In the genomic region with DNA sequence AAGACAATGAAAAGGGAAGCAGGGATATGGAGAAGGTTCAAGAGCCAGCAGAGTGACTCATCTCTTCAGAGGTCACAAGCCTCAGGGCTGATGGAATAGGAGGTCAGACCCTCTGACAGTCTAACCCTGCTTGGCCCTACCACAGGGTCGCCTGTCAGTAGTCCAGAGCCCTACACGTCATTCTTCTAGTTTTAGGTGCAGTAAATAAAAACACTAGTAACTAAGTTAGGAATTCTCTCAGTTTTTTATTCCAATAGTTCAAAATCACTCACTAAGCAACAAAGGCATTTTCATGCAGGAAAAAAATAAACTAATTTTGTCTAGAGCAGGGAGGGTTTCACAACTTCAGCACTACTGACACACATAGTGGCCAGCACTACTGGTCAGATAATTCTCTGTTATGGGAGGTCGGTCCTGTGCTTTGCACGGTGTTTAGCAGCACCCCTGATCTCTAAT, we compare ENCODE assay signal across 2 cellular contexts.
TF ChIP-seq lines count a peak whose summit lies in the region.

No MANE protein-coding gene starts in this region.

TF ChIP-seq in K562, 482 proteins besides CTCF, POLR2A, EP300 and RAD21:
- TF ChIP-seq, protein P1, sequence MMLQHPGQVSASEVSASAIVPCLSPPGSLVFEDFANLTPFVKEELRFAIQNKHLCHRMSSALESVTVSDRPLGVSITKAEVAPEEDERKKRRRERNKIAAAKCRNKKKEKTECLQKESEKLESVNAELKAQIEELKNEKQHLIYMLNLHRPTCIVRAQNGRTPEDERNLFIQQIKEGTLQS (IDR thresholded peaks at IDR 0.05): peak; percentile 35; the same call in 1 of the 2 replicates
- TF ChIP-seq, protein P1 (CRISPR knock-in tag; conservative IDR thresholded peaks at IDR 0.05): no peak
- TF ChIP-seq, protein P2, sequence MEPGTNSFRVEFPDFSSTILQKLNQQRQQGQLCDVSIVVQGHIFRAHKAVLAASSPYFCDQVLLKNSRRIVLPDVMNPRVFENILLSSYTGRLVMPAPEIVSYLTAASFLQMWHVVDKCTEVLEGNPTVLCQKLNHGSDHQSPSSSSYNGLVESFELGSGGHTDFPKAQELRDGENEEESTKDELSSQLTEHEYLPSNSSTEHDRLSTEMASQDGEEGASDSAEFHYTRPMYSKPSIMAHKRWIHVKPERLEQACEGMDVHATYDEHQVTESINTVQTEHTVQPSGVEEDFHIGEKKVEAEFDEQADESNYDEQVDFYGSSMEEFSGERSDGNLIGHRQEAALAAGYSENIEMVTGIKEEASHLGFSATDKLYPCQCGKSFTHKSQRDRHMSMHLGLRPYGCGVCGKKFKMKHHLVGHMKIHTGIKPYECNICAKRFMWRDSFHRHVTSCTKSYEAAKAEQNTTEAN (CRISPR knock-in tag; IDR thresholded peaks at IDR 0.05): no peak

TF ChIP-seq in HEK293T, 16 proteins besides CTCF, POLR2A, EP300 and RAD21:
- no peak for TF ChIP-seq FOXK2 (IDR thresholded peaks at IDR 0.05)
- TF ChIP-seq, protein P3, sequence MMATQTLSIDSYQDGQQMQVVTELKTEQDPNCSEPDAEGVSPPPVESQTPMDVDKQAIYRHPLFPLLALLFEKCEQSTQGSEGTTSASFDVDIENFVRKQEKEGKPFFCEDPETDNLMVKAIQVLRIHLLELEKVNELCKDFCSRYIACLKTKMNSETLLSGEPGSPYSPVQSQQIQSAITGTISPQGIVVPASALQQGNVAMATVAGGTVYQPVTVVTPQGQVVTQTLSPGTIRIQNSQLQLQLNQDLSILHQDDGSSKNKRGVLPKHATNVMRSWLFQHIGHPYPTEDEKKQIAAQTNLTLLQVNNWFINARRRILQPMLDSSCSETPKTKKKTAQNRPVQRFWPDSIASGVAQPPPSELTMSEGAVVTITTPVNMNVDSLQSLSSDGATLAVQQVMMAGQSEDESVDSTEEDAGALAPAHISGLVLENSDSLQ (IDR thresholded peaks at IDR 0.05): no peak
- no peak for TF ChIP-seq NFRKB (IDR thresholded peaks at IDR 0.05)
- TF ChIP-seq LEF1 (IDR thresholded peaks at IDR 0.05; ENCODE audit: borderline replicate concordance): no peak
- no peak for TF ChIP-seq ZNF384 (IDR thresholded peaks at IDR 0.05)
- TF ChIP-seq CTBP1 (IDR thresholded peaks at IDR 0.05; ENCODE audit: borderline replicate concordance): no peak
- TF ChIP-seq ARNT (IDR thresholded peaks at IDR 0.05): no peak
- no peak for TF ChIP-seq SP1 (IDR thresholded peaks at IDR 0.05)
- TF ChIP-seq TARDBP (IDR thresholded peaks at IDR 0.05): no peak
- no peak for TF ChIP-seq HDGF (IDR thresholded peaks at IDR 0.05; ENCODE audit: borderline replicate concordance)
- no peak for TF ChIP-seq ELF4 (IDR thresholded peaks at IDR 0.05)
